In genomic region chr4:88630756-88631155, GRCh38 we compare ENCODE assay signal across 14 cellular contexts. TPM values are rescaled to one million over a fixed set of nuclear protein-coding genes. Genes with fewer than 3 reads are reported as not detected.
DNase-seq lines count a peak whose midpoint lies in the region; ATAC-seq and TF ChIP-seq lines count a peak whose summit lies in the region.
"Had no signal": no experiment of that assay in that cellular context is flagged by ENCODE, and none has a peak within 500 bp of the region (broad histone marks: within the 10 kb centered on the region; RNA-seq: fewer than 3 reads in every experiment).

No MANE protein-coding gene starts in this region.

- intact Hi-C loops in esophagus squamous epithelium (cut with DNase I): no loop called here

- H3K27ac ChIP-seq in esophagus squamous epithelium: peak overlapping the region in 2 of 4 donors; percentile 22 to 38
- no peak overlapping the region for H3K27ac ChIP-seq in substantia nigra (ENCODE audit: low read depth, low read length, poor library complexity, severe bottlenecking)
- H3K27ac ChIP-seq: uterus had no signal

- 26 to 59% methylated on average over 2 of the region's 2 CpGs for WGBS in esophagus squamous epithelium, 2 donors

- ATAC-seq in esophagus mucosa: peak; percentile 86
- no peak for ATAC-seq in GM21737 (IDR thresholded peaks at IDR 0.05; ENCODE audit: unreplicated experiment)
- ATAC-seq: right cardiac atrium had no signal

- no peaks in the 10 kb centered on the region for H3K36me3 ChIP-seq in esophagus squamous epithelium
- H3K36me3 ChIP-seq: uterus had no signal

- no peaks in the 10 kb centered on the region for H3K27me3 ChIP-seq in esophagus squamous epithelium
- H3K27me3 ChIP-seq: uterus had no signal

- H3K4me1 ChIP-seq in esophagus squamous epithelium: peaks cover 0 to 6% (median 0%) of the 10 kb centered on the region in 3 donors

- TF ChIP-seq CTCF in esophagus squamous epithelium (IDR thresholded peaks at IDR 0.05): no peak

- no peak for TF ChIP-seq POLR2A in esophagus squamous epithelium (IDR thresholded peaks at IDR 0.05)

- no peak overlapping the region for H3K4me3 ChIP-seq in esophagus squamous epithelium
- H3K4me3 ChIP-seq: uterus had no signal

- H3K9me3 ChIP-seq in esophagus squamous epithelium: no peaks in the 10 kb centered on the region
- H3K9me3 ChIP-seq: uterus had no signal

- DNase-seq in EL: peak; percentile 70
- DNase-seq in RPMI7951 (ENCODE audit: low read depth): peak; percentile 53
- DNase-seq in renal cortical epithelial cell (ENCODE audit: low read depth): peak; percentile 79
- DNase-seq in esophagus squamous epithelium (lab: John Stamatoyannopoulos, UW): no peak
- no peak for DNase-seq in substantia nigra (lab: John Stamatoyannopoulos, UW)
- no peak for DNase-seq in activated CD4-positive, alpha-beta T cell treated with anti-CD3 and anti-CD28 coated beads, Interleukin-2, amount 50 U/mL, for 4 hours
- DNase-seq: activated CD4-positive, alpha-beta T cell treated with anti-CD3 and anti-CD28 coated beads, Interleukin-2, amount 10 ng/mL, durations not matched to agents 24 days and 14 days; activated effector memory CD4-positive, alpha-beta T cell treated with anti-CD3 and anti-CD28 coated beads, Interleukin-2, amount 50 U/mL, for 16 hours; COR-L47; NCI-H526; right cardiac atrium; uterus had no signal

RNA-seq across cellular contexts. Expression of gene HERC3, which starts 38.5 kb away (rescaled TPM):
- 7.8 and 10.1 TPM in 2 replicates for total RNA-seq in RPMI7951 (2014; rRNA removed; shearing (Covaris generic))
- total RNA-seq in esophagus mucosa: 20.9 TPM
- total RNA-seq in renal cortical epithelial cell: 9.0 and 22.0 TPM in 2 replicates
- 10 to 100 TPM; 19.1 to 41.1 (median 30.8) TPM for total RNA-seq in esophagus squamous epithelium

Comparison
In these comparisons a context has a peak if more than half of its experiments do, and no peak if none do; other contexts are left out.
1. DNase-seq: peak in EL (single experiment), RPMI7951 (single experiment) and renal cortical epithelial cell (single experiment); none in esophagus squamous epithelium (single experiment), substantia nigra (0 of 49) and activated CD4-positive, alpha-beta T cell treated with anti-CD3 and anti-CD28 coated beads, Interleukin-2, amount 50 U/mL, for 4 hours (0 of 2).